In the genomic region with DNA sequence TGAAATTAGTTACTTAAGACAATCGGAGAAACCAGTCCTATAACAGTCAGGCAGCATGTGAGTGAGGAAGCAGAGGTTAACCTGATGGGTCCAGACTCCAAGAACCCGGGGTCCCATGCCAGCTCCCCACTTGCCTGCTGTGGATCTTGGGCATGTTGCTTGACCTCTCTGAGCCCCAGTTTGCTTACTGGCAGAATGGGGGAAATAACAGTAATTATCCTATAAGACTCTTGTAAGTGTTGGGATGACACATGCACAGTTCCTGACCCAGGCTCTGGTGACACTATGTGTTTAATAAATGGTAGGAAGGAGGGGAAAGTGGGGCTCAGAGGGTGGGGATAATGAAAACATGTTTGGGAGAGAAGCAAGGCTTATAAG, we compare ENCODE assay signal across 17 cellular contexts. TPM values are rescaled to one million over a fixed set of nuclear protein-coding genes. Genes with fewer than 3 reads are reported as not detected.
DNase-seq lines count a peak whose midpoint lies in the region; ATAC-seq and TF ChIP-seq lines count a peak whose summit lies in the region.
"Had no signal": no experiment of that assay in that cellular context is flagged by ENCODE, and none has a peak within 500 bp of the region (broad histone marks: within the 10 kb centered on the region; RNA-seq: fewer than 3 reads in every experiment).

No MANE protein-coding gene starts in this region.

- H3K27me3 ChIP-seq in osteoblast (ENCODE audit: insufficient read depth, low read length): peaks cover 28% of the 10 kb centered on the region

- H3K36me3 ChIP-seq in osteoblast (ENCODE audit: insufficient read depth, low read length): no peaks in the 10 kb centered on the region

- peak overlapping the region in 1 of 2 donors; percentile 37 for H3K4me3 Mint-ChIP-seq in effector memory CD8-positive, alpha-beta T cell
- H3K4me3 Mint-ChIP-seq in type B pancreatic cell: no peak overlapping the region
- H3K4me3 Mint-ChIP-seq: CD4-positive, alpha-beta memory T cell had no signal

- TF ChIP-seq CTCF in type B pancreatic cell (conservative IDR thresholded peaks at IDR 0.05) (no peak), osteoblast (IDR thresholded peaks at IDR 0.05; ENCODE audit: extremely low read depth, low read depth, low read length) (no peak)

- H3K27ac Mint-ChIP-seq in effector memory CD8-positive, alpha-beta T cell: peak overlapping the region; percentile 24 to 84
- H3K27ac Mint-ChIP-seq in type B pancreatic cell: no peak overlapping the region
- H3K27ac Mint-ChIP-seq: CD4-positive, alpha-beta memory T cell; H9 had no signal

- ATAC-seq in effector memory CD8-positive, alpha-beta T cell (replicated peaks): no peak
- ATAC-seq in left ventricle myocardium superior: no peak
- ATAC-seq: HCT116 had no signal

- peaks cover 11 to 41% of the 10 kb centered on the region in 2 donors for H3K27me3 Mint-ChIP-seq in effector memory CD8-positive, alpha-beta T cell
- peaks cover 89% of the 10 kb centered on the region for H3K27me3 Mint-ChIP-seq in type B pancreatic cell

- no peaks in the 10 kb centered on the region for H3K4me1 ChIP-seq in osteoblast (ENCODE audit: insufficient read depth, low read length)

- no peaks in the 10 kb centered on the region for H4K20me1 ChIP-seq in osteoblast (ENCODE audit: insufficient read depth, low read length)

- no peak overlapping the region for H2AFZ ChIP-seq in osteoblast (ENCODE audit: low read length)

- H3K4me3 ChIP-seq in osteoblast (ENCODE audit: insufficient read depth, low read length): no peak overlapping the region

- H3K9me3 Mint-ChIP-seq in effector memory CD8-positive, alpha-beta T cell: no peaks in the 10 kb centered on the region
- no peaks in the 10 kb centered on the region for H3K9me3 Mint-ChIP-seq in type B pancreatic cell
- H3K9me3 Mint-ChIP-seq: H9 had no signal

- H3K4me1 Mint-ChIP-seq in effector memory CD8-positive, alpha-beta T cell (ENCODE audit: low read depth in 2 of 2): peaks cover 17 to 18% of the 10 kb centered on the region in 2 donors
- peaks cover 4% of the 10 kb centered on the region for H3K4me1 Mint-ChIP-seq in type B pancreatic cell (ENCODE audit: unreplicated experiment)
- H3K4me1 Mint-ChIP-seq: CD4-positive, alpha-beta memory T cell had no signal

- no peaks in the 10 kb centered on the region for H3K9me3 ChIP-seq in osteoblast (ENCODE audit: low read depth, low read length)

- intact Hi-C loops in left ventricle myocardium superior (cut with micrococcal nuclease): no loop called here

- no peak for DNase-seq in effector memory CD8-positive, alpha-beta T cell
- peak; percentile 24 for DNase-seq in type B pancreatic cell (ENCODE audit: extremely low spot score, unreplicated experiment)
- DNase-seq in osteoblast (ENCODE audit: insufficient read length, low spot score, missing footprints): no peak
- DNase-seq in left ventricle myocardium superior: no peak
- no peak for DNase-seq in activated effector memory CD4-positive, alpha-beta T cell treated with Interleukin-2 at 50 U/mL for 16 hours
- DNase-seq: Calu3; CD4-positive, alpha-beta memory T cell; DMS53; DMS79 treated with DMSO at 0.1 percent for 48 hours; GF-D8 had no signal

- no peaks in the 10 kb centered on the region for H3K79me2 ChIP-seq in osteoblast (ENCODE audit: insufficient read depth, low read length)

- no peaks in the 10 kb centered on the region for H3K36me3 Mint-ChIP-seq in effector memory CD8-positive, alpha-beta T cell (ENCODE audit: insufficient read depth)
- no peaks in the 10 kb centered on the region for H3K36me3 Mint-ChIP-seq in type B pancreatic cell
- H3K36me3 Mint-ChIP-seq: CD4-positive, alpha-beta memory T cell had no signal

- H3K27ac ChIP-seq in angular gyrus (ENCODE audit: low read depth, low read length) (peak overlapping the region; percentile 53), osteoblast (ENCODE audit: low read depth, low read length) (no peak overlapping the region)

- no peak overlapping the region for H3K4me2 ChIP-seq in osteoblast (ENCODE audit: insufficient read depth, low read length)

RNA-seq across cellular contexts. Expression of a gene that starts 56.8 kb away (rescaled TPM):
- total RNA-seq in type B pancreatic cell (ENCODE audit: low replicate concordance): 0.26 and 0.29 TPM in 2 replicates
- not detected in 2 replicates for total RNA-seq in osteoblast
- not detected for total RNA-seq in left ventricle myocardium superior
- total RNA-seq: A172; Calu3; CD4-positive, alpha-beta memory T cell; Daoy; G401; H4; H9 had no signal

RNA-seq across cellular contexts. Expression of a gene that starts 58.4 kb away (rescaled TPM):
- total RNA-seq in type B pancreatic cell (ENCODE audit: low replicate concordance) (19.1 and 34.4 TPM in 2 replicates), osteoblast (0.59 and 3.6 TPM in 2 replicates), left ventricle myocardium superior (8.1 TPM)
- total RNA-seq: G401, H9 had no signal
